Comparison of ENCODE assay signal across 1 cellular context in the genomic region with DNA sequence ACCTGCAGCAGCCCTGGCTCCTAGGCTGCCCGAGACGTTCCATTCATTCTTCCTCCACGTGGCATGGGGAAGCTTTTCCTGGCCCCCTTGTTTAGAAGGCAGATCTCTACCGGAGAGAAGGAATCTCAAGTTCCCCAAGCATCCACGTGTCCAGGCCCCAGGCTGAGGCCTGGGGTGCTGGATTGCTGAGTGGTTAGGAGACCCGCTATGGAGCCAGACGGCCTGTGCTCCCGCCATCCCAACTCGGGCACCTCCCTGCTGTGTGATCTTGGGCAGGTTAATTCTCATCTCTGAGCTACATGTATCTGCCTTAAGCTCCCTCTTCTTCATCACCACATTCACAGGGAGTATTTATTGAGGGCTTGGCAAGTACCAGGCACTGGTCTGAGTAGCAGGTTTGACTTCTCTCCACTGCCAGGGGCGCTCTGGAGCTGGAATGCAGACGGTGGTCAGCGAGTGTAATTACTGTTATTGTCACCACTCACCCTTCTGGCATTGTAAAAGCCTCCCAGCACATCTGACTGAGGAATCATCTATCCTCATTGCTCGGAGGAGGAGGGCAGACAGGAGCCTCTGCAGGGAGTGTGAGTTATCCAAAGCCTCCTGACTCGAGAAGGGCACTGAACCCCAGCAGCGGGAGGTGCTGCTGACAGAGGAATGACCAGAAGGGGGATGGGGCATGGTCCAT.
TF ChIP-seq lines count a peak whose summit lies in the region.

No MANE protein-coding gene starts in this region.

TF ChIP-seq in endothelial cell of umbilical vein, 7 proteins besides CTCF, POLR2A, EP300 and RAD21:
- TF ChIP-seq EZH2 (IDR thresholded peaks at IDR 0.05; ENCODE audit: borderline replicate concordance, low read depth, low read length, severe bottlenecking) (no peak), MAX (IDR thresholded peaks at IDR 0.05; ENCODE audit: insufficient read depth, insufficient read length) (no peak), JUN (IDR thresholded peaks at IDR 0.05; ENCODE audit: borderline replicate concordance, insufficient read depth, insufficient read length, low read depth) (no peak)
